ENCODE assay signal across 21 cellular contexts in the genomic region with DNA sequence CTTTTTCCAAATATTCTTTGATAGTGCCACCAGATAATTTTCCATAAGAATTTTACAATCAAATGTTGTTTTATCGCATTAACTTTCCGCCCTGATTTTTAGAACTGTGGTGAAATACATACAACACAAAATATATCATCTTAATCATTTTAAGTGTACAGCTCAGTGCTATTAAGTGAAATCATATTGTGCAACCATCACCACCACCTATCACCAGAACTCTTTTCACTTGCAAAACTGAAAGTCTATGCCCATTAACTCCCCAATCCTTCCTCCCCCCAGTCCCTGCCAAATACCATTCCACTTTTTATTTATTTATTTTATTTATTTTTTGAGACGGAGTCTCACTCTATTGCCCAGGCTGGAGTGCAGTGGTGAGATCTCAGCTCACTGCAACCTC. TPM values are rescaled to one million over a fixed set of nuclear protein-coding genes. Genes with fewer than 3 reads are reported as not detected.
DNase-seq lines count a peak whose midpoint lies in the region; ATAC-seq and TF ChIP-seq lines count a peak whose summit lies in the region.
"Had no signal": no experiment of that assay in that cellular context is flagged by ENCODE, and none has a peak within 500 bp of the region (broad histone marks: within the 10 kb centered on the region; RNA-seq: fewer than 3 reads in every experiment).

No MANE protein-coding gene starts in this region.

- H3K4me1 ChIP-seq in gastroesophageal sphincter (peaks cover 0 to 12% (median 5%) of the 10 kb centered on the region in 3 donors), smooth muscle cell (ENCODE audit: low read depth) (no peaks in the 10 kb centered on the region)

- peaks cover 0 to 8% of the 10 kb centered on the region in 2 donors for H3K36me3 ChIP-seq in gastroesophageal sphincter
- no peaks in the 10 kb centered on the region for H3K36me3 ChIP-seq in smooth muscle cell (ENCODE audit: low read depth)

- TF ChIP-seq CTCF in natural killer cell (IDR thresholded peaks at IDR 0.05) (no peak), gastroesophageal sphincter (IDR thresholded peaks at IDR 0.05) (no peak), smooth muscle cell (IDR thresholded peaks at IDR 0.05; ENCODE audit: borderline replicate concordance, insufficient read depth, poor library complexity, severe bottlenecking) (no peak)

- H3K9me3 Mint-ChIP-seq in natural killer cell (no peaks in the 10 kb centered on the region), immature natural killer cell (peaks cover 0 to 4% (median 0%) of the 10 kb centered on the region in 6 donors)
- no peaks in the 10 kb centered on the region for H3K9me3 Mint-ChIP-seq in natural killer cell treated with Interleukin-12 subunit alpha and Interleukin-12 subunit beta and Interleukin-15 and Interleukin-18, amount 100 ng/mL, for 72 hours
- no peaks in the 10 kb centered on the region for H3K9me3 Mint-ChIP-seq in central memory CD8-positive, alpha-beta T cell
- H3K9me3 Mint-ChIP-seq: HFFc6 had no signal

- no peak overlapping the region for H3K9ac ChIP-seq in smooth muscle cell (ENCODE audit: low read depth)

- no peaks in the 10 kb centered on the region for H3K27me3 Mint-ChIP-seq in natural killer cell (ENCODE audit: low read depth in 2 of 2)
- H3K27me3 Mint-ChIP-seq in natural killer cell treated with Interleukin-12 subunit alpha and Interleukin-12 subunit beta and Interleukin-15 and Interleukin-18, amount 100 ng/mL, for 72 hours = no peaks in the 10 kb centered on the region
- H3K27me3 Mint-ChIP-seq in central memory CD8-positive, alpha-beta T cell = no peaks in the 10 kb centered on the region
- peaks cover 1 to 14% (median 7%) of the 10 kb centered on the region in 3 donors for H3K27me3 Mint-ChIP-seq in immature natural killer cell (ENCODE audit: low read depth in 3 of 3)
- H3K27me3 Mint-ChIP-seq: CD4-positive, alpha-beta memory T cell had no signal

- TF ChIP-seq EP300 in gastroesophageal sphincter (IDR thresholded peaks at IDR 0.05) = no peak

- H3K4me3 ChIP-seq in gastroesophageal sphincter (no peak overlapping the region), smooth muscle cell (no peak overlapping the region)
- H3K4me3 ChIP-seq: A549 had no signal

- peak overlapping the region; percentile 31 to 64 for H3K27ac Mint-ChIP-seq in natural killer cell
- no peak overlapping the region for H3K27ac Mint-ChIP-seq in natural killer cell treated with Interleukin-12 subunit alpha and Interleukin-12 subunit beta and Interleukin-15 and Interleukin-18, amount 100 ng/mL, for 72 hours
- peak overlapping the region; percentile 33 for H3K27ac Mint-ChIP-seq in central memory CD8-positive, alpha-beta T cell (ENCODE audit: low read depth)
- H3K27ac Mint-ChIP-seq in immature natural killer cell = peak overlapping the region in 4 of 6 donors; percentile 1 to 75 (median 32)
- H3K27ac Mint-ChIP-seq: HFFc6 had no signal

- H3K36me3 Mint-ChIP-seq in natural killer cell (no peaks in the 10 kb centered on the region), immature natural killer cell (peaks cover 24 to 38% (median 32%) of the 10 kb centered on the region in 3 donors)
- H3K36me3 Mint-ChIP-seq in natural killer cell treated with Interleukin-12 subunit alpha and Interleukin-12 subunit beta and Interleukin-15 and Interleukin-18, amount 100 ng/mL, for 72 hours = peaks cover 6% of the 10 kb centered on the region
- H3K36me3 Mint-ChIP-seq in central memory CD8-positive, alpha-beta T cell (ENCODE audit: insufficient read depth) = peaks cover 25% of the 10 kb centered on the region

- H3F3A ChIP-seq in smooth muscle cell (ENCODE audit: low read depth) = no peaks in the 10 kb centered on the region

- no peak for TF ChIP-seq POLR2A in gastroesophageal sphincter (IDR thresholded peaks at IDR 0.05)

- H3K27ac ChIP-seq in gastroesophageal sphincter (no peak overlapping the region), smooth muscle cell (ENCODE audit: low read depth) (no peak overlapping the region)
- H3K27ac ChIP-seq: 22Rv1, A549, C4-2B, HL-60 had no signal

- no peaks in the 10 kb centered on the region for H4K20me1 ChIP-seq in smooth muscle cell (ENCODE audit: low read depth)

- no peak for ATAC-seq in natural killer cell
- no peak for ATAC-seq in natural killer cell treated with Interleukin-12 subunit alpha and Interleukin-12 subunit beta and Interleukin-15 and Interleukin-18, amount 100 ng/mL, for 72 hours
- ATAC-seq in central memory CD8-positive, alpha-beta T cell (replicated peaks; ENCODE audit: extremely low read depth, poor library complexity, severe bottlenecking) = no peak
- ATAC-seq in gastroesophageal sphincter = no peak
- no peak for ATAC-seq in HG03432 (IDR thresholded peaks at IDR 0.05; ENCODE audit: unreplicated experiment)
- ATAC-seq: A549, HCT116 had no signal

- no peaks in the 10 kb centered on the region for H3K79me2 ChIP-seq in smooth muscle cell (ENCODE audit: low read depth)

- intact Hi-C loops in natural killer cell (cut with micrococcal nuclease) = loop anchor here (5.0 to 10.0 kb wide), 2 partner anchors 358 to 775 kb away; partner anchors contain the start of gene RPS29

- no peak for DNase-seq in natural killer cell
- DNase-seq in natural killer cell treated with Interleukin-12 subunit alpha and Interleukin-12 subunit beta and Interleukin-15 and Interleukin-18, amount 100 ng/mL, for 72 hours (ENCODE audit: low spot score) = no peak
- DNase-seq in central memory CD8-positive, alpha-beta T cell (ENCODE audit: low spot score in 2 of 2) = no peak
- DNase-seq in immature natural killer cell = no peak
- no peak for DNase-seq in activated effector memory CD4-positive, alpha-beta T cell treated with Interleukin-2 at 50 U/mL for 16 hours
- no peak for DNase-seq in smooth muscle cell (lab: John Stamatoyannopoulos, UW; ENCODE audit: unreplicated experiment)
- DNase-seq: AML-193; Calu3; CD4-positive, alpha-beta memory T cell; DMS79 treated with DMSO at 0.1 percent for 48 hours; GF-D8; GOT3; H7; HFFc6 had no signal

- no peak overlapping the region for H2AFZ ChIP-seq in smooth muscle cell (ENCODE audit: low read depth)

- no peaks in the 10 kb centered on the region for H3K27me3 ChIP-seq in gastroesophageal sphincter
- H3K27me3 ChIP-seq in smooth muscle cell (ENCODE audit: low read depth) = no peaks in the 10 kb centered on the region

- H3K9me3 ChIP-seq in gastroesophageal sphincter = no peaks in the 10 kb centered on the region
- H3K9me3 ChIP-seq in smooth muscle cell (replicated peaks; ENCODE audit: low read depth) = no peaks in the 10 kb centered on the region
- H3K9me3 ChIP-seq: A549 had no signal

- no peak overlapping the region for H3K4me2 ChIP-seq in smooth muscle cell
- H3K4me2 ChIP-seq: A549 had no signal

- WGBS in gastroesophageal sphincter (ENCODE audit: low coverage in 1 of 2), 2 donors = 84 to 96% methylated on average over 3 of the region's 3 CpGs
- WGBS in smooth muscle cell (ENCODE audit: low lambda C conversion rate) = 99% methylated on average over 3 of the region's 3 CpGs

- H3K4me1 Mint-ChIP-seq in natural killer cell (peaks cover 45 to 57% of the 10 kb centered on the region in 2 donors), immature natural killer cell (peaks cover 49 to 68% of the 10 kb centered on the region in 2 donors)
- peaks cover 39 to 48% of the 10 kb centered on the region in 2 donors for H3K4me1 Mint-ChIP-seq in natural killer cell treated with Interleukin-12 subunit alpha and Interleukin-12 subunit beta and Interleukin-15 and Interleukin-18, amount 100 ng/mL, for 72 hours (ENCODE audit: low read depth in 2 of 2)
- peaks cover 24% of the 10 kb centered on the region for H3K4me1 Mint-ChIP-seq in central memory CD8-positive, alpha-beta T cell

- H3K4me3 Mint-ChIP-seq in natural killer cell (peak overlapping the region; percentile 59), immature natural killer cell (no peak overlapping the region)
- H3K4me3 Mint-ChIP-seq in natural killer cell treated with Interleukin-12 subunit alpha and Interleukin-12 subunit beta and Interleukin-15 and Interleukin-18, amount 100 ng/mL, for 72 hours = no peak overlapping the region
- H3K4me3 Mint-ChIP-seq in central memory CD8-positive, alpha-beta T cell = no peak overlapping the region
- H3K4me3 Mint-ChIP-seq: HFFc6 had no signal

RNA-seq across cellular contexts. Expression of gene CDKL1, which starts 36.6 kb away (rescaled TPM):
- total RNA-seq in natural killer cell (10 to 100 TPM; 12.4 to 16.7 (median 15.4) TPM), gastroesophageal sphincter (10 to 100 TPM in 1 of 4 donors, 1 to 10 TPM in 3; 4.2 to 10.3 (median 6.2) TPM), smooth muscle cell (3.0 and 4.9 TPM in 2 replicates)
- total RNA-seq in natural killer cell treated with Interleukin-12 subunit alpha and Interleukin-12 subunit beta and Interleukin-15 and Interleukin-18, amount 100 ng/mL, for 72 hours = 1 to 10 TPM; 2.3 to 7.3 TPM
- polyA plus RNA-seq in immature natural killer cell (1 to 10 TPM; 3.6 to 9.9 (median 5.4) TPM), smooth muscle cell (1.6 and 1.7 TPM in 2 replicates)

RNA-seq across cellular contexts. Expression of gene DMAC2L, which starts 48.0 kb away (rescaled TPM):
- total RNA-seq in natural killer cell (10 to 100 TPM; 24.7 to 28.7 (median 25.0) TPM), gastroesophageal sphincter (10 to 100 TPM; 21.1 to 28.3 (median 22.1) TPM), smooth muscle cell (1.6 and 14.5 TPM in 2 replicates)
- 10 to 100 TPM; 14.9 to 16.6 TPM for total RNA-seq in natural killer cell treated with Interleukin-12 subunit alpha and Interleukin-12 subunit beta and Interleukin-15 and Interleukin-18, amount 100 ng/mL, for 72 hours
- polyA plus RNA-seq in immature natural killer cell (10 to 100 TPM; 13.6 to 20.9 (median 20.0) TPM), smooth muscle cell (5.7 and 8.5 TPM in 2 replicates)

RNA-seq across cellular contexts. Expression of gene L2HGDH, which starts 48.1 kb away (rescaled TPM):
- total RNA-seq in natural killer cell (1 to 10 TPM; 4.2 to 5.6 (median 5.4) TPM), gastroesophageal sphincter (10 to 100 TPM in 1 of 4 donors, 1 to 10 TPM in 3; 3.4 to 10.2 (median 7.0) TPM), smooth muscle cell (3.5 and 4.2 TPM in 2 replicates)
- total RNA-seq in natural killer cell treated with Interleukin-12 subunit alpha and Interleukin-12 subunit beta and Interleukin-15 and Interleukin-18, amount 100 ng/mL, for 72 hours = 10 to 100 TPM; 14.2 to 15.4 TPM
- polyA plus RNA-seq in immature natural killer cell (1 to 10 TPM; 2.4 to 6.4 (median 3.5) TPM), smooth muscle cell (3.0 and 4.6 TPM in 2 replicates)

Comparison
In these comparisons a context has a peak if more than half of its experiments do, and no peak if none do; other contexts are left out.
1. H3K27ac Mint-ChIP-seq: peak in natural killer cell (2 of 2), central memory CD8-positive, alpha-beta T cell (single experiment) and immature natural killer cell (4 of 6); none in natural killer cell treated with Interleukin-12 subunit alpha and Interleukin-12 subunit beta and Interleukin-15 and Interleukin-18, amount 100 ng/mL, for 72 hours (0 of 2).